Comparison of ENCODE assay signal across 8 cellular contexts in the genomic region with DNA sequence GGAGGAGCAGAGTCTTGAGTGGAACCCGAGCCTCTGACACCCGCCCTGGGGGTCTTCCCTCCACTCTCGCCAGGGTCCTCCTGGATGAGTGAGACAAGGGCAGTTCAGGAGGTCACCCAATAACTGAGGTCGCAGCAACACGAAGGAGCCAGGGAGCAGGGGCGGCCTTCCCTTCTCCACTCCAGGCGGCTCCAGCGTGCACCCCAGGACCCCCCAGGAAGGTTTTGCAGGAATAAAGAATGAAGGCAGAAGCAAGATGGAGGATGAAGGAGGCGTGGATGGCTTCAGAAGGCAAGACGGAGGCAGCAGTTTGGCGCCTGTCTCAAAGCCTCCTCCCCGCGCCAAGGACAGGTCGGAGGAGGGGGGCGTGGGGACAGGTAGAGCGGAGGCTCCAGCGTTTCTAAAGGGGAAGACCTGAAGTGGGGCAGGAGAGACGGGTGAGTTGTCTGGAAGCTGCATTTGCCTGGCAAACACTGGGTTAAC. TPM values are rescaled to one million over a fixed set of nuclear protein-coding genes. Genes with fewer than 3 reads are reported as not detected.
A peak's percentile ranks its signal among the peaks of the same experiment; 100 is the strongest.
DNase-seq lines count a peak whose midpoint lies in the region; ATAC-seq and TF ChIP-seq lines count a peak whose summit lies in the region.

No MANE protein-coding gene starts in this region.

- POLR2A ChIA-PET in activated CD4-positive, alpha-beta T cell treated with anti-CD3 and anti-CD28 coated beads, Interleukin-2, amount 10 ng/mL, durations not matched to agents 7 days and 5 days (lab: Charles Lee) = no interaction called here

- no peak for ATAC-seq in activated naive CD8-positive, alpha-beta T cell treated with anti-CD3 and anti-CD28 coated beads, Interleukin-2, amount 50 U/mL, for 24 hours
- ATAC-seq in left lobe of liver = no peak
- no peak for ATAC-seq in thoracic aorta (ENCODE audit: insufficient number of reproducible peaks, low FRiP score, low read depth)

- no peaks in the 10 kb centered on the region for H3K36me3 Mint-ChIP-seq in activated CD4-positive, alpha-beta T cell treated with anti-CD3 and anti-CD28 coated beads, Interleukin-2, amount 10 ng/mL, durations not matched to agents 7 days and 5 days (ENCODE audit: low read depth)
- H3K36me3 Mint-ChIP-seq in activated naive CD8-positive, alpha-beta T cell treated with anti-CD3 and anti-CD28 coated beads, Interleukin-2, amount 50 U/mL, for 24 hours (ENCODE audit: low read depth) = no peaks in the 10 kb centered on the region

- H3K9me3 ChIP-seq in thoracic aorta = no peaks in the 10 kb centered on the region
- no peaks in the 10 kb centered on the region for H3K9me3 ChIP-seq in adrenal gland (replicated peaks in 1 of 3)

- no peak for DNase-seq in activated CD4-positive, alpha-beta T cell treated with anti-CD3 and anti-CD28 coated beads, Interleukin-2, amount 10 ng/mL, durations not matched to agents 7 days and 5 days
- DNase-seq in activated CD4-positive, alpha-beta T cell treated with anti-CD3 and anti-CD28 coated beads, Interleukin-2, amount 50 U/mL, for 1 hour = no peak
- no peak for DNase-seq in activated naive CD8-positive, alpha-beta T cell treated with anti-CD3 and anti-CD28 coated beads, Interleukin-2, amount 50 U/mL, for 24 hours
- peak; percentile 41 for DNase-seq in left lobe of liver (ENCODE audit: low spot score)
- no peak for DNase-seq in thoracic aorta (ENCODE audit: low spot score)
- DNase-seq in hepatic stellate cell (ENCODE audit: low spot score) = no peak
- no peak for DNase-seq in adrenal gland
- no peak for DNase-seq in AML-193 (lab: John Stamatoyannopoulos, UW)

- peak overlapping the region; percentile 83 for H3K27ac Mint-ChIP-seq in activated CD4-positive, alpha-beta T cell treated with anti-CD3 and anti-CD28 coated beads, Interleukin-2, amount 10 ng/mL, durations not matched to agents 7 days and 5 days
- H3K27ac Mint-ChIP-seq in activated naive CD8-positive, alpha-beta T cell treated with anti-CD3 and anti-CD28 coated beads, Interleukin-2, amount 50 U/mL, for 24 hours = peak overlapping the region; percentile 73

- H3K36me3 ChIP-seq in thoracic aorta (no peaks in the 10 kb centered on the region), adrenal gland (replicated peaks in 1 of 2) (no peaks in the 10 kb centered on the region)

- intact Hi-C loops in adrenal gland (cut with DNase I) = no loop called here

- H3K4me1 Mint-ChIP-seq in activated CD4-positive, alpha-beta T cell treated with anti-CD3 and anti-CD28 coated beads, Interleukin-2, amount 10 ng/mL, durations not matched to agents 7 days and 5 days = peaks cover 44% of the 10 kb centered on the region
- peaks cover 63% of the 10 kb centered on the region for H3K4me1 Mint-ChIP-seq in activated naive CD8-positive, alpha-beta T cell treated with anti-CD3 and anti-CD28 coated beads, Interleukin-2, amount 50 U/mL, for 24 hours

- peaks cover 25% of the 10 kb centered on the region for H3K27me3 Mint-ChIP-seq in activated CD4-positive, alpha-beta T cell treated with anti-CD3 and anti-CD28 coated beads, Interleukin-2, amount 10 ng/mL, durations not matched to agents 7 days and 5 days
- peaks cover 8% of the 10 kb centered on the region for H3K27me3 Mint-ChIP-seq in activated naive CD8-positive, alpha-beta T cell treated with anti-CD3 and anti-CD28 coated beads, Interleukin-2, amount 50 U/mL, for 24 hours

- peak overlapping the region; percentile 83 for H3K4me3 Mint-ChIP-seq in activated CD4-positive, alpha-beta T cell treated with anti-CD3 and anti-CD28 coated beads, Interleukin-2, amount 10 ng/mL, durations not matched to agents 7 days and 5 days
- H3K4me3 Mint-ChIP-seq in activated naive CD8-positive, alpha-beta T cell treated with anti-CD3 and anti-CD28 coated beads, Interleukin-2, amount 50 U/mL, for 24 hours = peak overlapping the region; percentile 85

- H3K4me3 ChIP-seq in thoracic aorta = peak overlapping the region; percentile 79
- peak overlapping the region in 2 of 4 donors; percentile 37 to 75 for H3K4me3 ChIP-seq in adrenal gland

- H3K4me1 ChIP-seq in thoracic aorta (ENCODE audit: control insufficient read depth in 1 of 2, low read depth in 2 of 2) (peaks cover 12 to 35% of the 10 kb centered on the region in 2 donors), adrenal gland (replicated peaks in 1 of 2) (peaks cover 0 to 11% of the 10 kb centered on the region in 2 donors)

- no peak for TF ChIP-seq CTCF in thoracic aorta (IDR thresholded peaks at IDR 0.05)
- TF ChIP-seq CTCF in adrenal gland (IDR thresholded peaks at IDR 0.05) = no peak

- CTCF ChIA-PET in activated CD4-positive, alpha-beta T cell treated with anti-CD3 and anti-CD28 coated beads, Interleukin-2, amount 10 ng/mL, durations not matched to agents 7 days and 5 days (lab: Charles Lee) = interaction anchor here (1.1 to 1.5 kb wide), 3 partner anchors 10 to 34 kb away, joined by 3 to 6 read pairs (median 4); no protein-coding TSS in a partner anchor

- H3K9me3 Mint-ChIP-seq in activated CD4-positive, alpha-beta T cell treated with anti-CD3 and anti-CD28 coated beads, Interleukin-2, amount 10 ng/mL, durations not matched to agents 7 days and 5 days = no peaks in the 10 kb centered on the region
- H3K9me3 Mint-ChIP-seq in activated naive CD8-positive, alpha-beta T cell treated with anti-CD3 and anti-CD28 coated beads, Interleukin-2, amount 50 U/mL, for 24 hours = peaks cover 4% of the 10 kb centered on the region

- WGBS in adrenal gland, 4 donors = 26 to 42% (median 35%) methylated on average over 12 to 18 of the region's 18 CpGs

- H3K27ac ChIP-seq in thoracic aorta (no peak overlapping the region), adrenal gland (no peak overlapping the region)

- H3K27me3 ChIP-seq in thoracic aorta (replicated peaks; ENCODE audit: insufficient read depth) = no peaks in the 10 kb centered on the region
- H3K27me3 ChIP-seq in adrenal gland = peaks cover 7% of the 10 kb centered on the region

- no peak for TF ChIP-seq POLR2A in adrenal gland (IDR thresholded peaks at IDR 0.05)

RNA-seq across cellular contexts. Expression of gene ITM2C, which starts 0.6 kb away (rescaled TPM):
- total RNA-seq in activated CD4-positive, alpha-beta T cell treated with anti-CD3 and anti-CD28 coated beads, Interleukin-2, amount 10 ng/mL, durations not matched to agents 7 days and 5 days = 10 to 100 TPM; 29.4 to 30.4 TPM
- total RNA-seq in left lobe of liver (14.2 TPM), thoracic aorta (10 to 100 TPM; 65.5 to 70.6 TPM), adrenal gland (100 to 1,000 TPM in 1 of 8 donors, 10 to 100 TPM in 7; 16.8 to 107 (median 32.7) TPM)
- polyA plus RNA-seq in adrenal gland = 100 to 1,000 TPM in 1 of 3 donors, 10 to 100 TPM in 2; 31.2 to 131 (median 48.9) TPM
